Comparison of ENCODE assay signal across 27 cellular contexts in the genomic region with DNA sequence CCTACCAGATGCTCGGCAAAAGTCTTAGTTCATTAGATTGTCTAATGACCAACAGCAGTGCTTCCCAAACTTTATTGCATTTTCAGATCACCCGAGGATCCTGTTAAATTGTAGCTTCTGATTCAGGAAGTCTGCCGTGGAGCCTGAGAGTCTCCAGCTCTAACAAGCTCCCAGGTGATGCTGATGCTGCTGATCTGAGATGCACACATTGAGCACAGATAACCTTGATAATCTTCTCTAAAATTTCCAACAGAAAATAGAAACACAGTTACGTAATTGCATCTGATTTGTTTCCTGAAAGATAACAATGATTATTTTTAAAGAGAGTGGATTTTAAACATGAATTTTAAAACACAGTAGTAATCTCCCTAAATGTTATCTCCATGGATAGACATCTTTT.
"Had no signal": no experiment of that assay in that cellular context is flagged by ENCODE, and none has a peak within 500 bp of the region (broad histone marks: within the 10 kb centered on the region; RNA-seq: fewer than 3 reads in every experiment).

No MANE protein-coding gene starts in this region.

- H3K9me3 ChIP-seq: MG63, Peyer's patch, SJCRH30 had no signal

- H3K36me3 Mint-ChIP-seq: activated naive CD8-positive, alpha-beta T cell; IgD-negative memory B cell had no signal

- H3K27ac ChIP-seq: Peyer's patch, RWPE1, SJCRH30, WERI-Rb-1 had no signal

- DNase-seq: activated CD4-positive, alpha-beta memory T cell treated with anti-CD3 and anti-CD28 coated beads, Interleukin-2, amount 10 ng/mL, durations not matched to agents 7 days and 5 days; activated CD4-positive, alpha-beta T cell treated with anti-CD3 and anti-CD28 coated beads for 36 hours; activated CD4-positive, alpha-beta T cell treated with anti-CD3 and anti-CD28 coated beads, Interleukin-2, amount 50 U/mL, for 1 hour; activated gamma-delta T cell; activated naive CD4-positive, alpha-beta T cell treated with anti-CD3 and anti-CD28 coated beads for 36 hours; activated T-cell treated with anti-CD3 and anti-CD28 coated beads for 4 hours; activated T-cell treated with anti-CD3 and anti-CD28 coated beads, Interleukin-2, amount 50 U/mL, for 48 hours; caudate nucleus; KG1; MG63; MV-4-11; NCI-H1105 treated with DMSO at 0.1 percent for 48 hours; NCI-H187; NCI-H2081; NCI-H226; NCI-H526; NK-92 treated with Interleukin-12 subunit alpha and Interleukin-12 subunit beta, amount 100 ng/mL, for 24 hours; Peyer's patch; Right ventricle myocardium superior; SJCRH30; T-helper 17 cell; T1000; WERI-Rb-1 had no signal

- H3K9me3 Mint-ChIP-seq: activated CD4-positive, alpha-beta memory T cell treated with anti-CD3 and anti-CD28 coated beads, Interleukin-2, amount 10 ng/mL, durations not matched to agents 7 days and 5 days; activated naive CD4-positive, alpha-beta T cell treated with anti-CD3 and anti-CD28 coated beads for 36 hours; activated T-helper 17 cell treated with anti-CD3 and anti-CD28 coated beads, Interleukin-2, amount 50 U/mL, for 72 hours; IgD-negative memory B cell had no signal

- H3K36me3 ChIP-seq: MG63, Peyer's patch, SJCRH30, WERI-Rb-1 had no signal

- H3K27ac Mint-ChIP-seq: activated CD4-positive, alpha-beta memory T cell treated with anti-CD3 and anti-CD28 coated beads, Interleukin-2, amount 10 ng/mL, durations not matched to agents 7 days and 5 days; activated CD4-positive, alpha-beta T cell treated with anti-CD3 and anti-CD28 coated beads for 36 hours; activated naive CD4-positive, alpha-beta T cell treated with anti-CD3 and anti-CD28 coated beads for 36 hours; activated naive CD8-positive, alpha-beta T cell; activated T-helper 17 cell treated with anti-CD3 and anti-CD28 coated beads, Interleukin-2, amount 50 U/mL, for 72 hours; IgD-negative memory B cell; T-helper 17 cell had no signal

- H3K4me1 ChIP-seq: Peyer's patch had no signal

- H3K4me3 Mint-ChIP-seq: activated CD4-positive, alpha-beta memory T cell treated with anti-CD3 and anti-CD28 coated beads, Interleukin-2, amount 10 ng/mL, durations not matched to agents 7 days and 5 days; activated CD4-positive, alpha-beta T cell treated with anti-CD3 and anti-CD28 coated beads for 36 hours; activated naive CD4-positive, alpha-beta T cell treated with anti-CD3 and anti-CD28 coated beads for 36 hours; activated naive CD8-positive, alpha-beta T cell; activated T-helper 17 cell treated with anti-CD3 and anti-CD28 coated beads, Interleukin-2, amount 50 U/mL, for 72 hours; IgD-negative memory B cell; T-helper 17 cell had no signal

- H3K4me1 Mint-ChIP-seq: activated CD4-positive, alpha-beta memory T cell treated with anti-CD3 and anti-CD28 coated beads, Interleukin-2, amount 10 ng/mL, durations not matched to agents 7 days and 5 days; activated CD4-positive, alpha-beta T cell treated with anti-CD3 and anti-CD28 coated beads for 36 hours; activated T-helper 17 cell treated with anti-CD3 and anti-CD28 coated beads, Interleukin-2, amount 50 U/mL, for 72 hours; IgD-negative memory B cell; T-helper 17 cell had no signal

- H3K27me3 ChIP-seq: Peyer's patch, SJCRH30 had no signal

- H3K4me3 ChIP-seq: MG63, Peyer's patch, SJCRH30 had no signal
